Comparison of ENCODE assay signal across 32 cellular contexts in genomic region chr5:170557314-170557713, GRCh38. TPM values are rescaled to one million over a fixed set of nuclear protein-coding genes. Genes with fewer than 3 reads are reported as not detected.
"Had no signal": no experiment of that assay in that cellular context is flagged by ENCODE, and none has a peak within 500 bp of the region (broad histone marks: within the 10 kb centered on the region; RNA-seq: fewer than 3 reads in every experiment).

No MANE protein-coding gene starts in this region.

- H3K9me3 ChIP-seq: esophagus squamous epithelium, gastroesophageal sphincter had no signal

- H3K36me3 Mint-ChIP-seq: activated CD4-positive, alpha-beta memory T cell treated with anti-CD3 and anti-CD28 coated beads for 36 hours; activated naive CD8-positive, alpha-beta T cell had no signal

- H3K4me3 Mint-ChIP-seq: activated B cell treated with CpG ODN at 0.5 μM for 24 hours; activated CD4-positive, alpha-beta memory T cell treated with anti-CD3 and anti-CD28 coated beads for 36 hours; activated CD8-positive, alpha-beta T cell treated with anti-CD3 and anti-CD28 coated beads, Interleukin-2, amount 10 ng/mL, durations not matched to agents 7 days and 5 days; activated naive CD8-positive, alpha-beta T cell; activated T-cell treated with anti-CD3 and anti-CD28 coated beads, Interleukin-2, amount 50 U/mL, for 4 hours; activated T-helper 17 cell treated with anti-CD3 and anti-CD28 coated beads, Interleukin-2, amount 50 U/mL, for 72 hours; central memory CD8-positive, alpha-beta T cell; effector memory CD8-positive, alpha-beta T cell; T-helper 17 cell; T-helper 2 cell treated with Interferon-gamma antibody and Interleukin-4, amounts not matched to agents 5 μg/mL and 100 μg/mL, for 36 hours had no signal

- H3K27ac Mint-ChIP-seq: activated B cell treated with CpG ODN at 0.5 μM for 24 hours; activated CD4-positive, alpha-beta memory T cell treated with anti-CD3 and anti-CD28 coated beads for 36 hours; activated CD8-positive, alpha-beta T cell treated with anti-CD3 and anti-CD28 coated beads, Interleukin-2, amount 10 ng/mL, durations not matched to agents 7 days and 5 days; activated naive CD8-positive, alpha-beta T cell; activated T-helper 17 cell treated with anti-CD3 and anti-CD28 coated beads, Interleukin-2, amount 50 U/mL, for 72 hours; effector memory CD8-positive, alpha-beta T cell; T-helper 17 cell; T-helper 2 cell treated with Interferon-gamma antibody and Interleukin-4, amounts not matched to agents 5 μg/mL and 100 μg/mL, for 36 hours had no signal

- H3K4me1 Mint-ChIP-seq: activated B cell treated with CpG ODN at 0.5 μM for 24 hours; activated T-helper 17 cell treated with anti-CD3 and anti-CD28 coated beads, Interleukin-2, amount 50 U/mL, for 72 hours; central memory CD8-positive, alpha-beta T cell; T-helper 17 cell had no signal

- H3K27me3 ChIP-seq: brain microvascular endothelial cell had no signal

- H3K9me3 Mint-ChIP-seq: activated B cell treated with CpG ODN at 0.5 μM for 24 hours; activated CD4-positive, alpha-beta memory T cell treated with anti-CD3 and anti-CD28 coated beads for 36 hours; activated T-cell treated with anti-CD3 and anti-CD28 coated beads, Interleukin-2, amount 50 U/mL, for 4 hours; activated T-helper 17 cell treated with anti-CD3 and anti-CD28 coated beads, Interleukin-2, amount 50 U/mL, for 72 hours; central memory CD8-positive, alpha-beta T cell; effector memory CD8-positive, alpha-beta T cell; T-helper 2 cell treated with Interferon-gamma antibody and Interleukin-4, amounts not matched to agents 5 μg/mL and 100 μg/mL, for 36 hours had no signal

- DNase-seq: activated B cell treated with CpG ODN at 0.5 μM for 24 hours; activated CD4-positive, alpha-beta memory T cell treated with anti-CD3 and anti-CD28 coated beads for 36 hours; activated CD4-positive, alpha-beta T cell treated with anti-CD3 and anti-CD28 coated beads for 48 hours; activated CD8-positive, alpha-beta T cell treated with anti-CD3 and anti-CD28 coated beads, Interleukin-2, amount 10 ng/mL, durations not matched to agents 7 days and 5 days; activated effector memory CD4-positive, alpha-beta T cell treated with Interleukin-2 at 50 U/mL for 16 hours; activated gamma-delta T cell treated with Interleukin-2 at 50 U/mL for 16 hours; activated naive CD4-positive, alpha-beta T cell treated with anti-CD3 and anti-CD28 coated beads, Interleukin-2, amount 50 U/mL, for 16 hours; activated naive CD4-positive, alpha-beta T cell treated with Interleukin-2 at 50 U/mL for 16 hours; activated T-cell treated with anti-CD3 and anti-CD28 coated beads, Interleukin-2, amount 50 U/mL, for 4 hours; amniotic stem cell; anterior cingulate cortex; brain microvascular endothelial cell; cortex of kidney; dermis blood vessel endothelial cell; effector CD4-positive, alpha-beta T cell; effector memory CD8-positive, alpha-beta T cell; esophagus squamous epithelium; foreskin melanocyte; T-helper 1 cell; T-helper 17 cell; T1000; WERI-Rb-1 had no signal

- ATAC-seq: activated CD4-positive, CD25-positive, alpha-beta regulatory T cell treated with anti-CD3 and anti-CD28 coated beads, Interleukin-2, amount 50 U/mL, for 24 hours; activated CD8-positive, alpha-beta T cell treated with anti-CD3 and anti-CD28 coated beads, Interleukin-2, amount 10 ng/mL, durations not matched to agents 7 days and 5 days; activated T-cell treated with anti-CD3 and anti-CD28 coated beads, Interleukin-2, amount 50 U/mL, for 4 hours; activated T-helper 17 cell treated with anti-CD3 and anti-CD28 coated beads, Interleukin-2, amount 50 U/mL, for 72 hours; effector memory CD8-positive, alpha-beta T cell; gastroesophageal sphincter; T-helper 17 cell had no signal

- H3K27ac ChIP-seq: brain microvascular endothelial cell, epithelial cell of prostate, esophagus squamous epithelium, gastroesophageal sphincter, WERI-Rb-1 had no signal

- H3K36me3 ChIP-seq: brain microvascular endothelial cell, esophagus squamous epithelium, gastroesophageal sphincter, WERI-Rb-1 had no signal

- H3K4me3 ChIP-seq: esophagus squamous epithelium, gastroesophageal sphincter had no signal

RNA-seq across cellular contexts. Expression of gene KCNIP1, which starts 53.5 kb away (rescaled TPM):
- total RNA-seq: activated B cell treated with CpG ODN at 0.5 μM for 24 hours; activated CD4-positive, alpha-beta memory T cell treated with anti-CD3 and anti-CD28 coated beads for 36 hours; activated CD8-positive, alpha-beta T cell treated with anti-CD3 and anti-CD28 coated beads, Interleukin-2, amount 10 ng/mL, durations not matched to agents 7 days and 5 days; activated T-cell treated with anti-CD3 and anti-CD28 coated beads, Interleukin-2, amount 50 U/mL, for 4 hours; activated T-helper 17 cell treated with anti-CD3 and anti-CD28 coated beads, Interleukin-2, amount 50 U/mL, for 72 hours; esophagus squamous epithelium; fibroblast of lung; fibroblast of villous mesenchyme; T-helper 17 cell had no signal
- polyA plus RNA-seq: endothelial cell of umbilical vein, fibroblast of lung had no signal
